Comparison of ENCODE assay signal across 2 cellular contexts in the genomic region with DNA sequence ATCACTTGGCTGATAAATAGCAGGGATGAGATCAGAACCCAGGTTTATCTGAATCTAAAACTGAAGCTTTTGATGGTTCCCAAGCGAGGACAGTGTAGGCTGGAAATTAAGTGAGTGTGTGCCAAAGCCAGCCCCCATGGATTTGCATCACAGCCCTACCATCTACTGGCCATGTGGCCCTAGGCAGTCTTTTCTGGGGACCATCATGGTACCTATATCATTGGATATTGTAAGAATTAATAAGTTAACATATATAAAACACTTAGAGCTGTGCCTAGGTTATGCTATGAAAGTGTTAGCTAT.
TF ChIP-seq lines count a peak whose summit lies in the region.

No MANE protein-coding gene starts in this region.

TF ChIP-seq in SK-N-SH treated with all-trans-retinoic acid at 6 μM for 48 hours, 23 proteins besides CTCF, POLR2A, EP300 and RAD21 (continued from another document):
- TF ChIP-seq ESRRG (CRISPR knock-in tag; IDR thresholded peaks at IDR 0.05) = no peak
- no peak for TF ChIP-seq CSDC2 (CRISPR knock-in tag; IDR thresholded peaks at IDR 0.05)
- no peak for TF ChIP-seq TCF4 (CRISPR knock-in tag; IDR thresholded peaks at IDR 0.05; ENCODE audit: borderline replicate concordance)
- TF ChIP-seq PPARA (CRISPR knock-in tag; IDR thresholded peaks at IDR 0.05; ENCODE audit: borderline replicate concordance) = no peak
- TF ChIP-seq TOX (CRISPR knock-in tag; IDR thresholded peaks at IDR 0.05; ENCODE audit: borderline replicate concordance) = no peak
- TF ChIP-seq, protein P1, sequence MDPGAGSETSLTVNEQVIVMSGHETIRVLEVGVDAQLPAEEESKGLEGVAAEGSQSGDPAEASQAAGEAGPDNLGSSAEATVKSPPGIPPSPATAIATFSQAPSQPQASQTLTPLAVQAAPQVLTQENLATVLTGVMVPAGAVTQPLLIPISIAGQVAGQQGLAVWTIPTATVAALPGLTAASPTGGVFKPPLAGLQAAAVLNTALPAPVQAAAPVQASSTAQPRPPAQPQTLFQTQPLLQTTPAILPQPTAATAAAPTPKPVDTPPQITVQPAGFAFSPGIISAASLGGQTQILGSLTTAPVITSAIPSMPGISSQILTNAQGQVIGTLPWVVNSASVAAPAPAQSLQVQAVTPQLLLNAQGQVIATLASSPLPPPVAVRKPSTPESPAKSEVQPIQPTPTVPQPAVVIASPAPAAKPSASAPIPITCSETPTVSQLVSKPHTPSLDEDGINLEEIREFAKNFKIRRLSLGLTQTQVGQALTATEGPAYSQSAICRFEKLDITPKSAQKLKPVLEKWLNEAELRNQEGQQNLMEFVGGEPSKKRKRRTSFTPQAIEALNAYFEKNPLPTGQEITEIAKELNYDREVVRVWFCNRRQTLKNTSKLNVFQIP (CRISPR knock-in tag; IDR thresholded peaks at IDR 0.05; ENCODE audit: borderline replicate concordance, low read depth) = no peak
- TF ChIP-seq, protein P2, sequence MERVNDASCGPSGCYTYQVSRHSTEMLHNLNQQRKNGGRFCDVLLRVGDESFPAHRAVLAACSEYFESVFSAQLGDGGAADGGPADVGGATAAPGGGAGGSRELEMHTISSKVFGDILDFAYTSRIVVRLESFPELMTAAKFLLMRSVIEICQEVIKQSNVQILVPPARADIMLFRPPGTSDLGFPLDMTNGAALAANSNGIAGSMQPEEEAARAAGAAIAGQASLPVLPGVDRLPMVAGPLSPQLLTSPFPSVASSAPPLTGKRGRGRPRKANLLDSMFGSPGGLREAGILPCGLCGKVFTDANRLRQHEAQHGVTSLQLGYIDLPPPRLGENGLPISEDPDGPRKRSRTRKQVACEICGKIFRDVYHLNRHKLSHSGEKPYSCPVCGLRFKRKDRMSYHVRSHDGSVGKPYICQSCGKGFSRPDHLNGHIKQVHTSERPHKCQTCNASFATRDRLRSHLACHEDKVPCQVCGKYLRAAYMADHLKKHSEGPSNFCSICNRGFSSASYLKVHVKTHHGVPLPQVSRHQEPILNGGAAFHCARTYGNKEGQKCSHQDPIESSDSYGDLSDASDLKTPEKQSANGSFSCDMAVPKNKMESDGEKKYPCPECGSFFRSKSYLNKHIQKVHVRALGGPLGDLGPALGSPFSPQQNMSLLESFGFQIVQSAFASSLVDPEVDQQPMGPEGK (CRISPR knock-in tag; IDR thresholded peaks at IDR 0.05; ENCODE audit: borderline replicate concordance) = no peak
- no peak for TF ChIP-seq ZFP3 (CRISPR knock-in tag; IDR thresholded peaks at IDR 0.05)
- TF ChIP-seq BACH2 (CRISPR knock-in tag; IDR thresholded peaks at IDR 0.05; ENCODE audit: borderline replicate concordance) = no peak
- no peak for TF ChIP-seq RARB (CRISPR knock-in tag; IDR thresholded peaks at IDR 0.05)
- TF ChIP-seq ZFP30 (CRISPR knock-in tag; IDR thresholded peaks at IDR 0.05) = no peak
- no peak for TF ChIP-seq OSR1 (CRISPR knock-in tag; IDR thresholded peaks at IDR 0.05)
- no peak for TF ChIP-seq ZNF565 (CRISPR knock-in tag; conservative IDR thresholded peaks at IDR 0.05; ENCODE audit: low read depth)
- TF ChIP-seq ZNF70 (CRISPR knock-in tag; IDR thresholded peaks at IDR 0.05) = no peak
TF ChIP-seq in SK-N-SH treated with all-trans-retinoic acid at 6 μM for 48 hours: peak in this region for 0.

TF ChIP-seq in SK-N-SH, 30 proteins besides CTCF, POLR2A, EP300 and RAD21 (continued from another document):
- TF ChIP-seq, protein P3, sequence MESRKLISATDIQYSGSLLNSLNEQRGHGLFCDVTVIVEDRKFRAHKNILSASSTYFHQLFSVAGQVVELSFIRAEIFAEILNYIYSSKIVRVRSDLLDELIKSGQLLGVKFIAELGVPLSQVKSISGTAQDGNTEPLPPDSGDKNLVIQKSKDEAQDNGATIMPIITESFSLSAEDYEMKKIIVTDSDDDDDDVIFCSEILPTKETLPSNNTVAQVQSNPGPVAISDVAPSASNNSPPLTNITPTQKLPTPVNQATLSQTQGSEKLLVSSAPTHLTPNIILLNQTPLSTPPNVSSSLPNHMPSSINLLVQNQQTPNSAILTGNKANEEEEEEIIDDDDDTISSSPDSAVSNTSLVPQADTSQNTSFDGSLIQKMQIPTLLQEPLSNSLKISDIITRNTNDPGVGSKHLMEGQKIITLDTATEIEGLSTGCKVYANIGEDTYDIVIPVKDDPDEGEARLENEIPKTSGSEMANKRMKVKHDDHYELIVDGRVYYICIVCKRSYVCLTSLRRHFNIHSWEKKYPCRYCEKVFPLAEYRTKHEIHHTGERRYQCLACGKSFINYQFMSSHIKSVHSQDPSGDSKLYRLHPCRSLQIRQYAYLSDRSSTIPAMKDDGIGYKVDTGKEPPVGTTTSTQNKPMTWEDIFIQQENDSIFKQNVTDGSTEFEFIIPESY (IDR thresholded peaks at IDR 0.05; ENCODE audit: borderline replicate concordance, low read depth) = no peak
- TF ChIP-seq MXI1 (IDR thresholded peaks at IDR 0.05; ENCODE audit: low read depth, low read length) (no peak), JUND (IDR thresholded peaks at IDR 0.05) (no peak), RCOR1 (IDR thresholded peaks at IDR 0.05; ENCODE audit: low read length) (no peak), EZH2phosphoT487 (IDR thresholded peaks at IDR 0.05; ENCODE audit: borderline replicate concordance, low read depth) (no peak)
- TF ChIP-seq, protein P4, sequence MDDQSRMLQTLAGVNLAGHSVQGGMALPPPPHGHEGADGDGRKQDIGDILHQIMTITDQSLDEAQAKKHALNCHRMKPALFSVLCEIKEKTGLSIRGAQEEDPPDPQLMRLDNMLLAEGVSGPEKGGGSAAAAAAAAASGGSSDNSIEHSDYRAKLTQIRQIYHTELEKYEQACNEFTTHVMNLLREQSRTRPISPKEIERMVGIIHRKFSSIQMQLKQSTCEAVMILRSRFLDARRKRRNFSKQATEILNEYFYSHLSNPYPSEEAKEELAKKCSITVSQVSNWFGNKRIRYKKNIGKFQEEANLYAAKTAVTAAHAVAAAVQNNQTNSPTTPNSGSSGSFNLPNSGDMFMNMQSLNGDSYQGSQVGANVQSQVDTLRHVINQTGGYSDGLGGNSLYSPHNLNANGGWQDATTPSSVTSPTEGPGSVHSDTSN (IDR thresholded peaks at IDR 0.05) = no peak
TF ChIP-seq in SK-N-SH: peak in this region for 0.
